Comparison of ENCODE assay signal across 11 cellular contexts in the genomic region with DNA sequence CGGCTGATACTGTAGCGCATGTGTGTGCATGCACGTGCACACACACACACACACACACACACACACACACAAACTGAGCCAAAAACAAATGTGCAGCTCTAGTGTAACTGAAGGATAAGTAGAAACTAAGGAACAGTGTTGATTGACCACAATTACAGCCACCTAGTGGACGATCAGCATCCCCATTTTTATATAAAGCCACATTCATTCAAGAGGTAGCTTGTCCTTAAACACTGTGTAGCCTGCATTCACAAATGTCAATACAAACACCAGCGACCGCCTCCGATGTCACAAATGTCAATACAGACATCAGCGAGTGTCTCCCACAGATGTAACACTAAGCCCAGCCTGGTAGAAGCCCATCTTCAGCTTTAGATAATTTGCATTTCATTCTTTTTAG.
DNase-seq lines count a peak whose midpoint lies in the region; ATAC-seq and TF ChIP-seq lines count a peak whose summit lies in the region.
"Had no signal": no experiment of that assay in that cellular context is flagged by ENCODE, and none has a peak within 500 bp of the region (broad histone marks: within the 10 kb centered on the region; RNA-seq: fewer than 3 reads in every experiment).

No MANE protein-coding gene starts in this region.

- H3K36me3 ChIP-seq in GM06990 (ENCODE audit: control insufficient read depth, insufficient read depth, low read length) (no peaks in the 10 kb centered on the region), endodermal cell (ENCODE audit: control insufficient read depth, insufficient read depth, low read length) (no peaks in the 10 kb centered on the region), osteoblast (ENCODE audit: insufficient read depth, low read length) (no peaks in the 10 kb centered on the region)
- H3K36me3 ChIP-seq: thoracic aorta had no signal

- no peak for ATAC-seq in HG02981 (IDR thresholded peaks at IDR 0.05; ENCODE audit: unreplicated experiment)

- no peaks in the 10 kb centered on the region for H3K36me3 Mint-ChIP-seq in endodermal cell (ENCODE audit: low read depth)

- H2AFZ ChIP-seq in osteoblast (ENCODE audit: low read length) = no peak overlapping the region

- peaks cover 4% of the 10 kb centered on the region for H3K4me1 Mint-ChIP-seq in endodermal cell
- H3K4me1 Mint-ChIP-seq: naive B cell had no signal

- H3K4me3 Mint-ChIP-seq in endodermal cell = no peak overlapping the region
- H3K4me3 Mint-ChIP-seq: naive B cell had no signal

- H3K4me3 ChIP-seq in GM06990 (replicated peaks; ENCODE audit: low read depth, low read length) (no peak overlapping the region), endodermal cell (ENCODE audit: low read length) (no peak overlapping the region), osteoblast (ENCODE audit: insufficient read depth, low read length) (no peak overlapping the region)
- H3K4me3 ChIP-seq: thoracic aorta had no signal

- no peak overlapping the region for H3K27ac Mint-ChIP-seq in endodermal cell

- no peaks in the 10 kb centered on the region for H3K79me2 ChIP-seq in osteoblast (ENCODE audit: insufficient read depth, low read length)

- peak; percentile 18 for TF ChIP-seq CTCF in GM06990 (IDR thresholded peaks at IDR 0.05; ENCODE audit: insufficient read depth, low read length, poor library complexity, severe bottlenecking)
- peak; percentile 74 for TF ChIP-seq CTCF in endodermal cell (conservative IDR thresholded peaks at IDR 0.05)
- peak; percentile 62 for TF ChIP-seq CTCF in osteoblast (IDR thresholded peaks at IDR 0.05; ENCODE audit: extremely low read depth, low read depth, low read length)

- no peaks in the 10 kb centered on the region for H3K9me3 Mint-ChIP-seq in endodermal cell

- H3K9ac ChIP-seq in endodermal cell (ENCODE audit: extremely low read depth, low read length, poor library complexity, severe bottlenecking) = no peak overlapping the region

- H3K27me3 Mint-ChIP-seq in endodermal cell (ENCODE audit: insufficient read depth) = no peaks in the 10 kb centered on the region
- H3K27me3 Mint-ChIP-seq: naive B cell had no signal

- no peaks in the 10 kb centered on the region for H3K4me1 ChIP-seq in endodermal cell (ENCODE audit: control insufficient read depth, insufficient read depth, low read length)
- H3K4me1 ChIP-seq in osteoblast (ENCODE audit: insufficient read depth, low read length) = no peaks in the 10 kb centered on the region

- no peak overlapping the region for H3K4me2 ChIP-seq in osteoblast (ENCODE audit: insufficient read depth, low read length)

- WGBS in endodermal cell (ENCODE audit: insufficient coverage in 1 of 2, insufficient read length in 1 of 2), 2 experiments = 67 to 91% methylated on average over 1 to 8 of the region's 8 CpGs

- no peak for DNase-seq in GM06990 (ENCODE audit: extremely low read depth, insufficient read length)
- DNase-seq in NCI-H510A treated with DMSO at 0.1 percent for 48 hours (lab: John Stamatoyannopoulos, UW) = peak; percentile 81
- DNase-seq in endodermal cell = no peak
- DNase-seq in osteoblast (ENCODE audit: insufficient read length, low spot score, missing footprints) = no peak
- DNase-seq in middle frontal gyrus (ENCODE audit: extremely low spot score, low spot score) = no peak
- no peak for DNase-seq in epidermal melanocyte (ENCODE audit: insufficient read length, low spot score)
- DNase-seq in stimulated activated naive CD4-positive, alpha-beta T cell (lab: John Stamatoyannopoulos, UW) = no peak
- DNase-seq: activated gamma-delta T cell treated with Interleukin-2 at 50 U/mL for 16 hours, naive B cell had no signal

- H3K27me3 ChIP-seq in GM06990 (replicated peaks; ENCODE audit: control insufficient read depth, insufficient read depth, low read length) = no peaks in the 10 kb centered on the region
- H3K27me3 ChIP-seq in endodermal cell (ENCODE audit: control insufficient read depth, insufficient read depth, low read length, poor library complexity, severe bottlenecking) = no peaks in the 10 kb centered on the region
- H3K27me3 ChIP-seq in osteoblast (ENCODE audit: insufficient read depth, low read length) = no peaks in the 10 kb centered on the region

- H3K9me3 ChIP-seq in endodermal cell (ENCODE audit: control insufficient read depth, low read length) (no peaks in the 10 kb centered on the region), osteoblast (ENCODE audit: low read depth, low read length) (no peaks in the 10 kb centered on the region)
- H3K9me3 ChIP-seq: thoracic aorta had no signal

- H3K27ac ChIP-seq in endodermal cell (ENCODE audit: low read depth, low read length) (no peak overlapping the region), osteoblast (ENCODE audit: low read depth, low read length) (no peak overlapping the region)
- H3K27ac ChIP-seq: thoracic aorta had no signal

- H4K20me1 ChIP-seq in osteoblast (ENCODE audit: insufficient read depth, low read length) = no peaks in the 10 kb centered on the region

Comparison
In these comparisons a context has a peak if more than half of its experiments do, and no peak if none do; other contexts are left out.
1. CTCF ChIP-seq: peak in every context shown above with its lines; median percentile 74 in endodermal cell; 62 in osteoblast; 18 in GM06990.